24 cellular contexts compared by ENCODE assay signal in the genomic region with DNA sequence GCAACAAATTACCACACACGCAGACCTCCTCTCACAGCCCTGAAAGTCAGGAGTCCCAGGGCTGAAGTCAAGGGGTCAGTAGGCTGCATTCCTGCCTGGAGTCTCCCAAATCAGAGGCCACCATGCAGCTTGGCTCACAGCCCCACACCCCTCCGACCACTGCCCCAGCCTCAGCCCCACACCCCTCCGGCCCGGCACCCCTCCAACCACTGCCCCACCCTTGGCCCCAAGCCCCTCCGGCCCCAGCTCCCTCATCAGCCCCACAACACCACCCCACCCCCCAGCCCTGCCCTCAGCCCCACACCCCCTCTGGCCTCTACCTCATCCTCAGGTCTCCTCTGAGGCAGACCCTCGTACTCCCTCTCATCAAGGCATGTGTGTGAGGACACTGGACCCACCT.
"Had no signal": no experiment of that assay in that cellular context is flagged by ENCODE, and none has a peak within 500 bp of the region (broad histone marks: within the 10 kb centered on the region; RNA-seq: fewer than 3 reads in every experiment).

No MANE protein-coding gene starts in this region.

- H3K4me1 Mint-ChIP-seq: activated naive CD4-positive, alpha-beta T cell treated with anti-CD3 and anti-CD28 coated beads, Interleukin-2, amount 10 ng/mL, durations not matched to agents 7 days and 5 days had no signal

- H3K4me3 Mint-ChIP-seq: activated naive CD4-positive, alpha-beta T cell treated with anti-CD3 and anti-CD28 coated beads, Interleukin-2, amount 10 ng/mL, durations not matched to agents 7 days and 5 days; activated naive CD8-positive, alpha-beta T cell treated with anti-CD3 and anti-CD28 coated beads for 36 hours; activated T-cell treated with anti-CD3 and anti-CD28 coated beads, Interleukin-2, amount 50 U/mL, for 4 hours; IgD-negative memory B cell; T-helper 1 cell treated with Interleukin-12 subunit alpha and Interleukin-12 subunit beta and Interleukin-4 antibody, amounts not matched to agents 30 μg/mL and 1 μg/mL, for 36 hours had no signal

- H3K27ac ChIP-seq: breast epithelium, Peyer's patch, RWPE1 had no signal

- H3K36me3 ChIP-seq: breast epithelium, Peyer's patch had no signal

- H3K36me3 Mint-ChIP-seq: activated naive CD4-positive, alpha-beta T cell treated with anti-CD3 and anti-CD28 coated beads, Interleukin-2, amount 10 ng/mL, durations not matched to agents 7 days and 5 days; activated naive CD8-positive, alpha-beta T cell treated with anti-CD3 and anti-CD28 coated beads for 36 hours; IgD-negative memory B cell had no signal

- H3K4me3 ChIP-seq: breast epithelium, Peyer's patch had no signal

- H3K27ac Mint-ChIP-seq: activated naive CD4-positive, alpha-beta T cell treated with anti-CD3 and anti-CD28 coated beads, Interleukin-2, amount 10 ng/mL, durations not matched to agents 7 days and 5 days; activated naive CD8-positive, alpha-beta T cell treated with anti-CD3 and anti-CD28 coated beads for 36 hours; IgD-negative memory B cell; T-helper 1 cell treated with Interleukin-12 subunit alpha and Interleukin-12 subunit beta and Interleukin-4 antibody, amounts not matched to agents 30 μg/mL and 1 μg/mL, for 36 hours had no signal

- H3K4me1 ChIP-seq: Peyer's patch had no signal

- H3K9me3 ChIP-seq: breast epithelium, Peyer's patch had no signal

- ATAC-seq: activated T-cell treated with anti-CD3 and anti-CD28 coated beads, Interleukin-2, amount 50 U/mL, for 4 hours had no signal

- H3K9me3 Mint-ChIP-seq: activated naive CD4-positive, alpha-beta T cell treated with anti-CD3 and anti-CD28 coated beads, Interleukin-2, amount 10 ng/mL, durations not matched to agents 7 days and 5 days; activated naive CD8-positive, alpha-beta T cell treated with anti-CD3 and anti-CD28 coated beads for 36 hours; activated T-cell treated with anti-CD3 and anti-CD28 coated beads, Interleukin-2, amount 50 U/mL, for 4 hours; IgD-negative memory B cell; T-helper 1 cell treated with Interleukin-12 subunit alpha and Interleukin-12 subunit beta and Interleukin-4 antibody, amounts not matched to agents 30 μg/mL and 1 μg/mL, for 36 hours had no signal

- DNase-seq: activated CD4-positive, alpha-beta T cell treated with anti-CD3 and anti-CD28 coated beads for 48 hours; activated CD4-positive, alpha-beta T cell treated with anti-CD3 and anti-CD28 coated beads, Interleukin-2, amount 50 U/mL, for 4 hours; activated CD4-positive, CD25-positive, alpha-beta regulatory T cell treated with anti-CD3 and anti-CD28 coated beads, Interleukin-2, amount 50 U/mL, for 72 hours; activated CD8-positive, alpha-beta memory T cell treated with anti-CD3 and anti-CD28 coated beads for 24 hours; activated gamma-delta T cell treated with Interleukin-2 at 50 U/mL for 16 hours; activated naive CD4-positive, alpha-beta T cell treated with anti-CD3 and anti-CD28 coated beads, Interleukin-2, amount 10 ng/mL, durations not matched to agents 7 days and 5 days; activated naive CD8-positive, alpha-beta T cell treated with anti-CD3 and anti-CD28 coated beads for 36 hours; activated T-cell treated with anti-CD3 and anti-CD28 coated beads, Interleukin-2, amount 50 U/mL, for 4 hours; central memory CD4-positive, alpha-beta T cell; KG1; NCI-H1048; NCI-H1417; NCI-H1930; NCI-H2171 treated with DMSO at 0.1 percent for 48 hours; NCI-H345; NCI-H510A; NCI-H526 treated with DMSO at 0.1 percent for 48 hours; NCI-H82; SHP77 treated with DMSO at 0.1 percent for 48 hours had no signal

- H3K27me3 ChIP-seq: breast epithelium, Peyer's patch had no signal
